In the genomic region with DNA sequence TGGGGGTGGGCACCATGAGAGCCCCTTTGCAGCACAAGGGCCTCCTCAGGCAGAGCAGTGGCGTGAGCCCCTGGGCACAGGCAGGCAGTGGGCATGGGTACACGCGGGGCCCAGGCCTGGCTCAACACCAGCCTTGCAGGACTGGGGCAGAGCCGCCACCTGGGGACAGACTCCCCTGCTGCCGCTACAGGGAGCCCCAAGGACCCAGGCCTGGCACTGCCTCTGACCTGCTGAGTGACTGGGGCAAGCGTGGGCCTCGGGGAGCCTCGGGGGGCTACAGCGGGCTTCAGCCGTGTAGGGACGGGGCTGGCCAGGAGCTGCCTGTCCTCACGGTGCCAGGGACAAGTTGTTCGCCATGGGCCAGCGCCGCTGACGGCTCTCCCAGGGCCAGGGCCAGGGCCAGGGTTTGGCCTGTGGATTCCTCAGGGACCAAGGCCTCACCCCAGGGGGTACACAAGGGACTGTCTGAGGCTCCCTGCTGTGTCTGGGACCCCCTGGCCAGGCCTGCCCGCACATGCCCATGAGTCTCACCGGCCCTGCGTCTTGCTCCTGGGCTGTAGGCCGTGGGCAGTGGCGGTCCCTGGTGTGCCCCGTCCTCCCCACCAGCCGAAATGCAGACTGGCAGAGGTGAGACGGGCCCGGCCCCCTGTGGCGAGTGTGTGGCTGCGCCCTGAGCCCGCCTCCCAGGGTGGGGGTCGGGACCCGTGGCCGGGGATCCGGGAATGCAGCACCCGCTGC, we compare ENCODE assay signal across 29 cellular contexts. TPM values are rescaled to one million over a fixed set of nuclear protein-coding genes. Genes with fewer than 3 reads are reported as not detected.
"Had no signal": no experiment of that assay in that cellular context is flagged by ENCODE, and none has a peak within 500 bp of the region (broad histone marks: within the 10 kb centered on the region; RNA-seq: fewer than 3 reads in every experiment).

No MANE protein-coding gene starts in this region.

- H3K9me3 Mint-ChIP-seq: effector memory CD8-positive, alpha-beta T cell; naive thymus-derived CD8-positive, alpha-beta T cell; nephron progenitor cell; stimulated activated naive B cell treated with anti-CD40 and anti-IgM and Interleukin-4, amounts not matched to agents 10 μg/mL and 1 μg/mL and 100 μg/mL, for 72 hours; stimulated activated naive CD8-positive, alpha-beta T cell treated with anti-CD3 and anti-CD28 coated beads, Interleukin-15, amount 100 ng/mL, for 72 hours had no signal

- H3K27ac Mint-ChIP-seq: effector memory CD8-positive, alpha-beta T cell; naive thymus-derived CD8-positive, alpha-beta T cell; nephron progenitor cell; stimulated activated naive B cell treated with anti-CD40 and anti-IgM and Interleukin-4, amounts not matched to agents 10 μg/mL and 1 μg/mL and 100 μg/mL, for 72 hours; stimulated activated naive CD8-positive, alpha-beta T cell treated with anti-CD3 and anti-CD28 coated beads, Interleukin-15, amount 100 ng/mL, for 72 hours had no signal

- H3K4me1 Mint-ChIP-seq: naive thymus-derived CD8-positive, alpha-beta T cell; nephron progenitor cell; stimulated activated naive B cell treated with anti-CD40 and anti-IgM and Interleukin-4, amounts not matched to agents 10 μg/mL and 1 μg/mL and 100 μg/mL, for 72 hours; stimulated activated naive CD8-positive, alpha-beta T cell treated with anti-CD3 and anti-CD28 coated beads, Interleukin-15, amount 100 ng/mL, for 72 hours had no signal

- H3K9me3 ChIP-seq: esophagus squamous epithelium, left lung, lower lobe of right lung, ovary, sigmoid colon, suprapubic skin, transverse colon, upper lobe of right lung, uterus had no signal

- H3K4me1 ChIP-seq: esophagus squamous epithelium, left lung, lower lobe of right lung, sigmoid colon, suprapubic skin, transverse colon, upper lobe of right lung, uterus had no signal

- H3K4me3 ChIP-seq: esophagus squamous epithelium, hepatocyte, left lung, lower lobe of right lung, ovary, sigmoid colon, skin epidermis, suprapubic skin, transverse colon, upper lobe of right lung, uterus had no signal

- H3K36me3 Mint-ChIP-seq: naive thymus-derived CD8-positive, alpha-beta T cell; stimulated activated naive B cell treated with anti-CD40 and anti-IgM and Interleukin-4, amounts not matched to agents 10 μg/mL and 1 μg/mL and 100 μg/mL, for 72 hours had no signal

- H3K4me3 Mint-ChIP-seq: effector memory CD8-positive, alpha-beta T cell; naive thymus-derived CD8-positive, alpha-beta T cell; nephron progenitor cell; stimulated activated naive B cell treated with anti-CD40 and anti-IgM and Interleukin-4, amounts not matched to agents 10 μg/mL and 1 μg/mL and 100 μg/mL, for 72 hours; stimulated activated naive CD8-positive, alpha-beta T cell treated with anti-CD3 and anti-CD28 coated beads, Interleukin-15, amount 100 ng/mL, for 72 hours had no signal

- H3K27me3 ChIP-seq: hepatocyte, ovary, transverse colon, uterus had no signal

- H3K36me3 ChIP-seq: esophagus squamous epithelium, left lung, lower lobe of right lung, ovary, sigmoid colon, suprapubic skin, transverse colon, upper lobe of right lung, uterus had no signal

- ATAC-seq: effector memory CD8-positive, alpha-beta T cell; left lung; lower lobe of right lung; naive thymus-derived CD8-positive, alpha-beta T cell; stimulated activated naive B cell treated with anti-CD40 and anti-IgM and Interleukin-4, amounts not matched to agents 10 μg/mL and 1 μg/mL and 100 μg/mL, for 72 hours; stimulated activated naive CD8-positive, alpha-beta T cell treated with anti-CD3 and anti-CD28 coated beads, Interleukin-15, amount 100 ng/mL, for 72 hours; upper lobe of right lung had no signal

- DNase-seq: cerebellar nuclear complex; cortex of kidney; effector memory CD8-positive, alpha-beta T cell; erythroblast; esophagus squamous epithelium; foreskin melanocyte; kidney; left lung; lower lobe of right lung; naive thymus-derived CD8-positive, alpha-beta T cell; nephron progenitor cell; occipital lobe; ovary; retina; sigmoid colon; stimulated activated CD4-positive, alpha-beta T cell treated with anti-CD3 and anti-CD28 coated beads, Interleukin-15, amount 100 ng/mL, for 24 hours; stimulated activated CD4-positive, alpha-beta T cell treated with anti-CD3 and anti-CD28 coated beads, Interleukin-2, amount 100 ng/mL, for 48 hours; stimulated activated naive B cell treated with anti-CD40 and anti-IgM and Interleukin-4, amounts not matched to agents 10 μg/mL and 1 μg/mL and 100 μg/mL, for 72 hours; stimulated activated naive CD8-positive, alpha-beta T cell treated with anti-CD3 and anti-CD28 coated beads, Interleukin-15, amount 100 ng/mL, for 72 hours; transverse colon; upper lobe of right lung; uterus had no signal

- H3K27ac ChIP-seq: esophagus squamous epithelium, hepatocyte, left lung, lower lobe of right lung, ovary, sigmoid colon, skin epidermis, suprapubic skin, transverse colon, upper lobe of right lung, uterus had no signal

RNA-seq across cellular contexts. Expression of gene KCNT1, which starts 42.5 kb away (rescaled TPM):
- total RNA-seq: dermis microvascular lymphatic vessel endothelial cell; hepatocyte; kidney; naive thymus-derived CD8-positive, alpha-beta T cell had no signal
- polyA plus RNA-seq: naive thymus-derived CD8-positive, alpha-beta T cell had no signal

RNA-seq across cellular contexts. Expression of gene SOHLH1, which starts 45.2 kb away (rescaled TPM):
- total RNA-seq: esophagus squamous epithelium; hepatocyte; kidney; left lung; lower lobe of right lung; mesenteric fat pad; myocyte; naive thymus-derived CD8-positive, alpha-beta T cell; occipital lobe; pulmonary artery endothelial cell; sigmoid colon; suprapubic skin; transverse colon; upper lobe of right lung; uterus had no signal
- polyA plus RNA-seq: hepatocyte; naive thymus-derived CD8-positive, alpha-beta T cell; sigmoid colon had no signal
